In genomic region chr16:30786936-30787612, GRCh38 we compare ENCODE assay signal across 8 cellular contexts. TPM values are rescaled to one million over a fixed set of nuclear protein-coding genes. Genes with fewer than 3 reads are reported as not detected.
DNase-seq lines count a peak whose midpoint lies in the region; ATAC-seq and TF ChIP-seq lines count a peak whose summit lies in the region.

TSS of gene ZNF629 (minus strand) at chr16:30787205. CDS start at chr16:30784482, 2,723 bp downstream.

- H3K4me3 ChIP-seq in muscle layer of colon (ENCODE audit: low read depth in 1 of 2, low read length in 2 of 2) (peak within 1 kb of the TSS; percentile 85 to 92), tibial nerve (peak within 1 kb of the TSS; percentile 70 to 85 (median 80))

- TF ChIP-seq EP300 in tibial nerve (IDR thresholded peaks at IDR 0.05): peak in 1 of 2 donors; percentile 73

- H3K9ac ChIP-seq in muscle layer of colon (ENCODE audit: low read length): peak within 1 kb of the TSS; percentile 70

- ATAC-seq in GM18498 (IDR thresholded peaks at IDR 0.05; ENCODE audit: unreplicated experiment): no peak

- DNase-seq in activated CD4-positive, alpha-beta T cell treated with anti-CD3 and anti-CD28 coated beads for 24 hours (ENCODE audit: low read depth in 2 of 2): peak; percentile 25 to 26
- DNase-seq in activated CD4-positive, alpha-beta T cell treated with anti-CD3 and anti-CD28 coated beads for 1 hour: no peak
- DNase-seq in NCI-H2171 (lab: John Stamatoyannopoulos, UW) (peak; percentile 79), fibroblast of peridontal ligament (ENCODE audit: extremely low read depth) (peak; percentile 69), tibial nerve (ENCODE audit: low spot score in 2 of 2) (peak in 1 of 2 donors; percentile 76)
- DNase-seq in activated T-cell treated with anti-CD3 and anti-CD28 coated beads, Interleukin-2, amount 50 U/mL, for 24 hours: peak; percentile 66

- H3K27ac ChIP-seq in muscle layer of colon (ENCODE audit: low read depth, low read length) (peak within 1 kb of the TSS; percentile 93), tibial nerve (peak within 1 kb of the TSS; percentile 71 to 91 (median 85))

- WGBS in tibial nerve, 2 donors: 0% methylated on average over 14 to 17 of the region's 37 CpGs

- H3K27me3 ChIP-seq in muscle layer of colon (ENCODE audit: control insufficient read depth in 1 of 2, insufficient read depth in 2 of 2, low read length in 2 of 2): no peaks in the 10 kb centered on the region
- H3K27me3 ChIP-seq in tibial nerve: no peaks in the 10 kb centered on the region

- H3K36me3 Mint-ChIP-seq in activated T-cell treated with anti-CD3 and anti-CD28 coated beads, Interleukin-2, amount 50 U/mL, for 24 hours (ENCODE audit: low read depth): peaks cover 13% of the 10 kb centered on the region

- H3K27me3 Mint-ChIP-seq in activated T-cell treated with anti-CD3 and anti-CD28 coated beads, Interleukin-2, amount 50 U/mL, for 24 hours: peaks cover 4% of the 10 kb centered on the region

- H3K9me3 ChIP-seq in muscle layer of colon (ENCODE audit: low read length) (no peaks in the 10 kb centered on the region), tibial nerve (no peaks in the 10 kb centered on the region)

- TF ChIP-seq CTCF in tibial nerve (IDR thresholded peaks at IDR 0.05): peak in 1 of 5 experiments; percentile 34

- H3K4me1 ChIP-seq in muscle layer of colon (ENCODE audit: insufficient read depth, low read length) (peaks cover 18% of the 10 kb centered on the region), tibial nerve (peaks cover 0 to 35% (median 11%) of the 10 kb centered on the region in 4 donors)

- no peaks in the 10 kb centered on the region for H3K9me3 Mint-ChIP-seq in activated T-cell treated with anti-CD3 and anti-CD28 coated beads, Interleukin-2, amount 50 U/mL, for 24 hours

- H3K27ac Mint-ChIP-seq in activated T-cell treated with anti-CD3 and anti-CD28 coated beads, Interleukin-2, amount 50 U/mL, for 24 hours: peak within 1 kb of the TSS; percentile 83

- peak within 1 kb of the TSS; percentile 85 for H3K4me3 Mint-ChIP-seq in activated T-cell treated with anti-CD3 and anti-CD28 coated beads, Interleukin-2, amount 50 U/mL, for 24 hours

- H3K36me3 ChIP-seq in muscle layer of colon (ENCODE audit: insufficient read depth, low read length) (peaks cover 14% of the 10 kb centered on the region), tibial nerve (peaks cover 0 to 25% (median 8%) of the 10 kb centered on the region in 3 donors)

- TF ChIP-seq POLR2A in tibial nerve (IDR thresholded peaks at IDR 0.05): no peak

- H3K4me1 Mint-ChIP-seq in activated T-cell treated with anti-CD3 and anti-CD28 coated beads, Interleukin-2, amount 50 U/mL, for 24 hours (ENCODE audit: low read depth): peaks cover 21% of the 10 kb centered on the region

RNA-seq across cellular contexts. Expression of gene ZNF629, which starts in this region (rescaled TPM):
- 10 to 100 TPM; 14.7 to 22.2 (median 17.1) TPM for total RNA-seq in tibial nerve
